ENCODE assay signal across 8 cellular contexts in genomic region chr11:35166369-35167360, GRCh38. TPM values are rescaled to one million over a fixed set of nuclear protein-coding genes. Genes with fewer than 3 reads are reported as not detected.
DNase-seq lines count a peak whose midpoint lies in the region; ATAC-seq, FAIRE-seq and TF ChIP-seq lines count a peak whose summit lies in the region.

No MANE protein-coding gene starts in this region.

- intact Hi-C loops in GM12878 (cut with micrococcal nuclease; ENCODE audit: unreplicated experiment), result no loop called here

- H2AFZ ChIP-seq in ACC112 (ENCODE audit: low read length, unreplicated experiment) (no peak overlapping the region), GM12878 (ENCODE audit: control insufficient read depth, low read depth, low read length) (no peak overlapping the region)

- peaks cover 97% of the 10 kb centered on the region for H3K4me1 ChIP-seq in ACC112 (ENCODE audit: control insufficient read depth, insufficient read depth, low read length, unreplicated experiment)
- H3K4me1 ChIP-seq in GM12878 (ENCODE audit: control insufficient read depth, insufficient read depth, low read length), result peaks cover 54% of the 10 kb centered on the region
- H3K4me1 ChIP-seq in urinary bladder (ENCODE audit: insufficient read depth), result peaks cover 6% of the 10 kb centered on the region

- no peak for TF ChIP-seq CTCF in GM12878 (IDR thresholded peaks at IDR 0.05 in 2 of 3, conservative IDR thresholded peaks at IDR 0.05 in 1 of 3; ENCODE audit: control insufficient read depth in 2 of 3, extremely low read depth in 1 of 3, insufficient read depth in 1 of 3, low read depth in 3 of 3, low read length in 3 of 3)

- H3K36me3 ChIP-seq in ACC112 (ENCODE audit: insufficient read depth, low read length), result peaks cover 7% of the 10 kb centered on the region
- no peaks in the 10 kb centered on the region for H3K36me3 ChIP-seq in KOPT-K1 (ENCODE audit: insufficient read depth, low read length)
- H3K36me3 ChIP-seq in GM12878 (ENCODE audit: control insufficient read depth in 2 of 2, insufficient read depth in 2 of 2, low read length in 1 of 2), result no peaks in the 10 kb centered on the region; a peak in 1 of 4 replicates
- H3K36me3 ChIP-seq in urinary bladder (ENCODE audit: insufficient read depth), result no peaks in the 10 kb centered on the region

- in situ Hi-C loops in GM12878 (cut with MboI), result no loop called here

- peak overlapping the region; percentile 6; the same call in 1 of the 2 replicates for H3K9ac ChIP-seq in GM12878 (ENCODE audit: control insufficient read depth, insufficient read depth, low read length)

- H3K4me3 ChIP-seq in ACC112 (ENCODE audit: low read depth, low read length), result peak overlapping the region; percentile 64
- peak overlapping the region; percentile 53 for H3K4me3 ChIP-seq in GM12878
- no peak overlapping the region for H3K4me3 ChIP-seq in urinary bladder (ENCODE audit: low read depth, low read length)

- BruUV-seq in GM12878 (replicated peaks; lab: Mats Ljungman, UMichigan), result no TSS peak

- WGBS in GM12878 (ENCODE audit: insufficient coverage, insufficient replicate concordance, low lambda C conversion rate, missing lambda C conversion rate), result 48% methylated on average over 11 of the region's 11 CpGs
- 59% methylated on average over 11 of the region's 11 CpGs for WGBS in urinary bladder

- no peaks in the 10 kb centered on the region for H4K20me1 ChIP-seq in GM12878 (ENCODE audit: control insufficient read depth, insufficient read depth)

- POLR2A ChIA-PET in GM12878 (lab: Charles Lee), result interaction anchor here (0.6 to 4.3 kb wide), 8 partner anchors 9 to 252 kb away, joined by 3 to 22 read pairs (median 4); no protein-coding TSS in a partner anchor

- FAIRE-seq in GM12878 (lab: Jason Lieb, UNC) (peak; percentile 35), GM19239 (lab: Jason Lieb, UNC) (no peak)

- CTCF ChIA-PET in GM12878 (lab: Yijun Ruan, JAX), result interaction anchor here (0.8 to 8.1 kb wide), 17 partner anchors 12 to 248 kb away, joined by 3 to 111 read pairs (median 5); partner anchors contain the start of gene CD44

- DNase-seq in GM12878 (ENCODE audit: low read depth, low spot score), result no peak
- DNase-seq in medulla oblongata (ENCODE audit: extremely low spot score), result peak; percentile 93
- no peak for DNase-seq in NCI-H1105 treated with DMSO at 0.1 percent for 48 hours (lab: John Stamatoyannopoulos, UW)
- DNase-seq in GM19239 (ENCODE audit: insufficient read length, low spot score), result no peak

- peak; percentile 34; the same call in 1 of the 2 replicates for TF ChIP-seq POLR2A in GM12878 (IDR thresholded peaks at IDR 0.05; ENCODE audit: low read depth, low read length)

- H3K9me3 ChIP-seq in KOPT-K1 (ENCODE audit: insufficient read depth, low read length, poor library complexity, severe bottlenecking) (no peaks in the 10 kb centered on the region), GM12878 (replicated peaks; ENCODE audit: control insufficient read depth, insufficient read depth, low read length) (no peaks in the 10 kb centered on the region)

- SMC1A ChIA-PET in GM12878 (lab: Charles Lee; ENCODE audit: uncharacterized antibody, unreplicated experiment), result interaction anchor here (0.6 to 16.2 kb wide), 27 partner anchors 15 to 250 kb away, joined by 3 to 260 read pairs (median 4); partner anchors contain the start of genes APIP and PDHX

- H3K79me2 ChIP-seq in ACC112 (ENCODE audit: control insufficient read depth, insufficient read depth, low read length, unreplicated experiment) (peaks cover 91% of the 10 kb centered on the region), GM12878 (ENCODE audit: control insufficient read depth, insufficient read depth, low read length) (peaks cover 50% of the 10 kb centered on the region)

- TF ChIP-seq RAD21 in GM12878 (IDR thresholded peaks at IDR 0.05; ENCODE audit: insufficient read depth, low read depth, low read length), result no peak

- RAD21 ChIA-PET in GM12878 (lab: Charles Lee; ENCODE audit: unreplicated experiment), result interaction anchor here (0.8 to 7.5 kb wide), 21 partner anchors 11 to 240 kb away, joined by 3 to 56 read pairs (median 4); partner anchors contain the start of gene CD44

- H3K27ac ChIP-seq in ACC112 (ENCODE audit: low read depth, low read length) (peak overlapping the region; percentile 100), KOPT-K1 (ENCODE audit: low read depth, low read length, poor library complexity, severe bottlenecking) (peak overlapping the region; percentile 98), GM12878 (ENCODE audit: control insufficient read depth, insufficient read depth) (peak overlapping the region; percentile 72), urinary bladder (ENCODE audit: low read depth) (peak overlapping the region; percentile 27)

- H3K27me3 ChIP-seq in ACC112 (ENCODE audit: insufficient read depth, low read length), result no peaks in the 10 kb centered on the region
- no peaks in the 10 kb centered on the region for H3K27me3 ChIP-seq in GM12878 (replicated peaks in 1 of 2; ENCODE audit: control insufficient read depth in 2 of 2, insufficient read depth in 2 of 2, low read length in 1 of 2)

- TF ChIP-seq EP300 in GM12878 (IDR thresholded peaks at IDR 0.05; ENCODE audit: borderline replicate concordance in 1 of 2, control insufficient read depth in 1 of 2, low read depth in 2 of 2, low read length in 2 of 2), result no peak

- ATAC-seq in GM19043 (IDR thresholded peaks at IDR 0.05; ENCODE audit: low read depth, unreplicated experiment) (peak; percentile 2), GM12878 (peak; percentile 21)

- H3K4me2 ChIP-seq in GM12878 (ENCODE audit: control insufficient read depth, insufficient read depth), result peak overlapping the region; percentile 93

TF ChIP-seq in GM12878, 131 proteins besides CTCF, POLR2A, EP300 and RAD21:
- 0 out of 2 replicates have a peak, but pooled peaks have one; percentile 28 for TF ChIP-seq LARP7 (IDR thresholded peaks at IDR 0.05)
- TF ChIP-seq SREBF2 (IDR thresholded peaks at IDR 0.05; ENCODE audit: low read length), result no peak
- TF ChIP-seq MLLT1 (IDR thresholded peaks at IDR 0.05), result no peak
- peak; percentile 12; the same call in 1 of the 2 replicates for TF ChIP-seq TAF1 (IDR thresholded peaks at IDR 0.05; ENCODE audit: borderline replicate concordance, low read depth, low read length)
- TF ChIP-seq IKZF2 (IDR thresholded peaks at IDR 0.05), result peak in 1 of 2 experiments; percentile 2; a peak in 1 of 4 replicates
- no peak for TF ChIP-seq CREB1 (IDR thresholded peaks at IDR 0.05; ENCODE audit: low read depth)
- TF ChIP-seq KAT2A (conservative IDR thresholded peaks at IDR 0.05; ENCODE audit: control insufficient read depth, low read depth, low read length), result no peak
- peak; percentile 13; the same call in 1 of the 2 replicates for TF ChIP-seq POLR2AphosphoS5 (IDR thresholded peaks at IDR 0.05; ENCODE audit: low read length)

RNA-seq across cellular contexts. Expression of gene CD44, which starts 27.7 kb away (rescaled TPM):
- 514 and 528 TPM in 2 replicates for total RNA-seq in GM12878 (2013; cell fraction: nucleolus; rRNA removed)
- total RNA-seq in GM12878 (2014; rRNA removed) (92.1 and 101 TPM in 2 replicates), GM12878 (2014; rRNA removed; fragmentation: Illumina TruSeq; extraction: Trizol) (133 and 148 TPM in 2 replicates), GM12878 (2021) (293 and 295 TPM in 2 replicates), urinary bladder (225 TPM)
- 121 TPM for polyA plus RNA-seq in GM12878 (2011; ENCODE audit: low read depth)
- polyA plus RNA-seq in GM12878 (2011; rRNA removed) (190 and 193 TPM in 2 replicates), GM12878 (2014; fragmentation: Illumina TruSeq; extraction: Trizol) (264 and 295 TPM in 2 replicates), GM12878 (2014; fragmentation: Nextera tagmentation; extraction: Ambion mirVana) (10 to 100 TPM; 57.1 to 65.3 TPM), GM12878 (2014; rRNA removed) (188 and 201 TPM in 2 replicates), GM12878 (2016; fragmentation: Nextera tagmentation; extraction: Ambion mirVana) (100 to 1,000 TPM in 1 of 2 experiments, 10 to 100 TPM in 1; 95.6 to 108 TPM), urinary bladder (152 TPM)
- 279 and 303 TPM in 2 replicates for polyA plus RNA-seq in GM12878 (2011; cell fraction: cytosol; rRNA removed)
- polyA plus RNA-seq in GM12878 (2011; cell fraction: nucleus; rRNA removed), result 148 and 190 TPM in 2 replicates
- polyA plus RNA-seq in GM12878 (2012), result 190 and 271 TPM in 2 replicates
- 318 and 386 TPM in 2 replicates for polyA minus RNA-seq in GM12878 (2011; rRNA and poly(A)+ RNA removed)
- 126 and 137 TPM in 2 replicates for polyA minus RNA-seq in GM12878 (2011; cell fraction: cytosol; rRNA and poly(A)+ RNA removed)
- polyA minus RNA-seq in GM12878 (2011; cell fraction: nucleus; rRNA and poly(A)+ RNA removed), result 179 and 299 TPM in 2 replicates

Comparison
In these comparisons a context has a peak if more than half of its experiments do, and no peak if none do; other contexts are left out.
1. H3K27ac ChIP-seq: peak in every context shown above with its lines; median percentile 100 in ACC112; 98 in KOPT-K1; 72 in GM12878; 27 in urinary bladder.